In genomic region chr9:27333241-27334052, GRCh38 we compare ENCODE assay signal across 8 cellular contexts. TPM values are rescaled to one million over a fixed set of nuclear protein-coding genes. Genes with fewer than 3 reads are reported as not detected.
A peak's percentile ranks its signal among the peaks of the same experiment; 100 is the strongest.
DNase-seq lines count a peak whose midpoint lies in the region; ATAC-seq and TF ChIP-seq lines count a peak whose summit lies in the region.

No MANE protein-coding gene starts in this region.

- ATAC-seq in GM18505 (IDR thresholded peaks at IDR 0.05; ENCODE audit: unreplicated experiment) (peak; percentile 80), HG02981 (IDR thresholded peaks at IDR 0.05; ENCODE audit: unreplicated experiment) (peak; percentile 58)

- H3K4me3 ChIP-seq in AG04450 (ENCODE audit: low read depth, low read length) (no peak overlapping the region), kidney epithelial cell (ENCODE audit: low read depth, low read length) (no peak overlapping the region)

- H3K9me3 ChIP-seq in AG04450 (ENCODE audit: control insufficient read depth, insufficient read depth, low read length) = no peaks in the 10 kb centered on the region

- no peaks in the 10 kb centered on the region for H3K36me3 ChIP-seq in kidney epithelial cell (ENCODE audit: control insufficient read depth, insufficient read depth, low read length)

- DNase-seq in AG04450 (ENCODE audit: low read depth, low spot score) (peak; percentile 51), NCI-H2107 (lab: John Stamatoyannopoulos, UW) (peak; percentile 28), cerebellar nuclear complex (lab: John Stamatoyannopoulos, UW) (peak; percentile 15 to 74), kidney epithelial cell (ENCODE audit: low read depth) (peak; percentile 26)
- peak; percentile 7 to 9 for DNase-seq in stimulated activated CD4-positive, alpha-beta T cell treated with anti-CD3 and anti-CD28 coated beads, Interleukin-4, amount 100 ng/mL, for 4 hours

- TF ChIP-seq CTCF in AG04450 (IDR thresholded peaks at IDR 0.05; ENCODE audit: low read depth, low read length) (peak; percentile 87), VCaP (conservative IDR thresholded peaks at IDR 0.05) (peak; percentile 88), kidney epithelial cell (IDR thresholded peaks at IDR 0.05; ENCODE audit: insufficient read depth, low read length, poor library complexity, severe bottlenecking) (peak; percentile 71)

- CTCF ChIA-PET in AG04450 (lab: Charles Lee) = interaction anchor here (0.6 to 2.9 kb wide), 42 partner anchors 9 to 1297 kb away, joined by 3 to 211 read pairs (median 4); partner anchors contain the start of genes C9orf72, IFNK and MOB3B

- TF ChIP-seq POLR2A in GM18505 (IDR thresholded peaks at IDR 0.05; ENCODE audit: borderline replicate concordance, extremely low read depth, insufficient read depth, insufficient read length) = no peak

- H3K27ac ChIP-seq in AG04450 (ENCODE audit: low read depth, low read length) (no peak overlapping the region), VCaP (no peak overlapping the region)

- POLR2A ChIA-PET in AG04450 (lab: Yijun Ruan, JAX) = interaction anchor here (0.7 kb wide), 2 partner anchors 139 to 196 kb away, joined by 3 read pairs; partner anchors contain the start of gene MOB3B

- no peaks in the 10 kb centered on the region for H3K27me3 ChIP-seq in AG04450 (ENCODE audit: control insufficient read depth, insufficient read depth, low read length)
- H3K27me3 ChIP-seq in kidney epithelial cell (ENCODE audit: control insufficient read depth, insufficient read depth, low read length) = no peaks in the 10 kb centered on the region

RNA-seq across cellular contexts. Expression of gene EQTN, which starts 36.5 kb away (rescaled TPM):
- polyA plus RNA-seq in AG04450 (2011; rRNA removed) = not detected in 2 replicates
- polyA minus RNA-seq in AG04450 (2011; rRNA and poly(A)+ RNA removed) = not detected in 2 replicates
- total RNA-seq in kidney epithelial cell = not detected in 2 replicates
